In genomic region chr4:7645956-7646355, GRCh38 we compare ENCODE assay signal across 20 cellular contexts.
"Had no signal": no experiment of that assay in that cellular context is flagged by ENCODE, and none has a peak within 500 bp of the region (broad histone marks: within the 10 kb centered on the region; RNA-seq: fewer than 3 reads in every experiment).

No MANE protein-coding gene starts in this region.

- H3K27me3 ChIP-seq: adrenal gland, breast epithelium, colonic mucosa, dorsolateral prefrontal cortex, esophagus muscularis mucosa, hepatocyte, right lobe of liver had no signal

- H3K27ac ChIP-seq: adrenal gland, breast epithelium, colonic mucosa, dorsolateral prefrontal cortex, esophagus muscularis mucosa, hepatocyte, right lobe of liver, skin epidermis, tibial artery, VCaP had no signal

- DNase-seq: activated CD4-positive, alpha-beta T cell treated with anti-CD3 and anti-CD28 coated beads, Interleukin-2, amount 10 ng/mL, durations not matched to agents 24 days and 14 days; activated CD8-positive, alpha-beta T cell treated with anti-CD3 and anti-CD28 coated beads, Interleukin-2, amount 10 ng/mL, durations not matched to agents 7 days and 5 days; activated T-cell treated with anti-CD3 and anti-CD28 coated beads, Interleukin-2, amount 50 U/mL, for 1 hour; colonic mucosa; dorsolateral prefrontal cortex; glutamatergic neuron; occipital lobe; stimulated activated CD4-positive, alpha-beta T cell treated with anti-CD3 and anti-CD28 coated beads, Interleukin-1b, Interleukin-23, amount 100 ng/mL, for 48 hours; stimulated activated naive CD8-positive, alpha-beta T cell treated with anti-CD3 and anti-CD28 coated beads, Interleukin-15, amount 100 ng/mL, for 72 hours; tibial artery had no signal

- ATAC-seq: activated CD4-positive, CD25-positive, alpha-beta regulatory T cell treated with anti-CD3 and anti-CD28 coated beads, Interleukin-2, amount 50 U/mL, for 24 hours; activated CD8-positive, alpha-beta T cell treated with anti-CD3 and anti-CD28 coated beads, Interleukin-2, amount 10 ng/mL, durations not matched to agents 7 days and 5 days; activated T-helper 17 cell treated with anti-CD3 and anti-CD28 coated beads, Interleukin-2, amount 50 U/mL, for 72 hours; stimulated activated naive CD8-positive, alpha-beta T cell treated with anti-CD3 and anti-CD28 coated beads, Interleukin-15, amount 100 ng/mL, for 72 hours had no signal

- FAIRE-seq: frontal cortex had no signal

- H3K4me3 ChIP-seq: adrenal gland, breast epithelium, colonic mucosa, dorsolateral prefrontal cortex, esophagus muscularis mucosa, hepatocyte, right lobe of liver, skin epidermis, tibial artery had no signal

- H3K36me3 ChIP-seq: adrenal gland, breast epithelium, colonic mucosa, esophagus muscularis mucosa, right lobe of liver, tibial artery had no signal

- H3K4me1 ChIP-seq: breast epithelium, colonic mucosa had no signal

- H3K9me3 ChIP-seq: adrenal gland, colonic mucosa, right lobe of liver had no signal
